Comparison of ENCODE assay signal across 16 cellular contexts in genomic region chr6:169216830-169217229, GRCh38. TPM values are rescaled to one million over a fixed set of nuclear protein-coding genes. Genes with fewer than 3 reads are reported as not detected.
"Had no signal": no experiment of that assay in that cellular context is flagged by ENCODE, and none has a peak within 500 bp of the region (broad histone marks: within the 10 kb centered on the region; RNA-seq: fewer than 3 reads in every experiment).

No MANE protein-coding gene starts in this region.

- DNase-seq: activated CD4-positive, alpha-beta memory T cell treated with anti-CD3 and anti-CD28 coated beads for 36 hours; activated T-cell treated with anti-CD3 and anti-CD28 coated beads for 4 hours; amygdala; brain microvascular endothelial cell; cerebellar nuclear complex; dorsolateral prefrontal cortex; esophagus squamous epithelium; kidney glomerular epithelial cell; pancreas; T-cell had no signal

- H3K36me3 ChIP-seq: pancreas, SJSA1 had no signal

- H3K4me2 ChIP-seq: hepatocyte had no signal

- H3K27me3 ChIP-seq: brain microvascular endothelial cell, dorsolateral prefrontal cortex, esophagus squamous epithelium, hepatocyte, pancreas, SJSA1, tibial nerve had no signal

- H2AFZ ChIP-seq: hepatocyte had no signal

- H3K27ac ChIP-seq: brain microvascular endothelial cell, hepatocyte, pancreas, SJSA1, VCaP had no signal

- H3K79me2 ChIP-seq: hepatocyte had no signal

- H3K4me3 ChIP-seq: dorsolateral prefrontal cortex, esophagus squamous epithelium, hepatocyte, pancreas, SJSA1, skin epidermis, tibial nerve had no signal

- H3K9me3 ChIP-seq: esophagus squamous epithelium, pancreas, tibial nerve had no signal

- ATAC-seq: activated naive CD4-positive, alpha-beta T cell treated with anti-CD3 and anti-CD28 coated beads, Interleukin-2, amount 50 U/mL, for 72 hours; pancreas; T-cell had no signal

RNA-seq across cellular contexts. Expression of gene THBS2, which starts 36.8 kb away (rescaled TPM):
- total RNA-seq: activated CD4-positive, alpha-beta memory T cell treated with anti-CD3 and anti-CD28 coated beads for 36 hours; activated naive CD4-positive, alpha-beta T cell treated with anti-CD3 and anti-CD28 coated beads, Interleukin-2, amount 50 U/mL, for 72 hours; SJSA1 had no signal
